In the genomic region with DNA sequence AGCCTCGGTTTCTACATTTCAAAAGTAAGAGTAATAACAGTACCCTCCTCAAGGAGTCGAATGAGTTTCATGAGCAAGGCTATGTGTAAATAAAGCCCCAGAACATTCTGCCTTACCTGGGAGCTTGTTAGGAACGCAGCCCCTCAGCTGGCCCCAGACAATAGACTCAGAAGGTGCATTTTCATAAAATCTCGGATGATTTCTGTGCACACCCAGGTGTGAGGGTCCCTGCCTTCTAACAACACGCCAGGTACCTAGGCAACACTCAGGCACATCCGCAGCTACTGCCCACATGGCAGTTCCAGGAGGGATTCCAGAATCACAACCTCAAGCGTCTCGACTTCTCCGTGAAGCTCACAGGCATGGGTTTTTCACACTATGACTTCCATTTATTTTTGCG, we compare ENCODE assay signal across 3 cellular contexts.
"Had no signal": no experiment of that assay in that cellular context is flagged by ENCODE, and none has a peak within 500 bp of the region (broad histone marks: within the 10 kb centered on the region; RNA-seq: fewer than 3 reads in every experiment).

No MANE protein-coding gene starts in this region.

- ATAC-seq: GM12878 had no signal

- H3K4me3 ChIP-seq: GM12878 had no signal

- DNase-seq: GDM1, GF-D8 had no signal
